Comparison of ENCODE assay signal across 8 cellular contexts in genomic region chr11:15258433-15259350, GRCh38.
DNase-seq lines count a peak whose midpoint lies in the region; ATAC-seq and TF ChIP-seq lines count a peak whose summit lies in the region.

No MANE protein-coding gene starts in this region.

- H3K9me3 Mint-ChIP-seq in stimulated activated effector memory CD8-positive, alpha-beta T cell treated with anti-CD3 and anti-CD28 coated beads, Interleukin-12 subunit alpha, Interleukin-12 subunit beta, amount 100 ng/mL, for 72 hours, result no peaks in the 10 kb centered on the region

- CTCF ChIA-PET in HCT116 (lab: Charles Lee), result interaction anchor here (0.8 to 2.4 kb wide), 6 partner anchors 19 to 1355 kb away, joined by 3 to 13 read pairs (median 3); no protein-coding TSS in a partner anchor

- no peak overlapping the region for H3K4me3 Mint-ChIP-seq in stimulated activated effector memory CD8-positive, alpha-beta T cell treated with anti-CD3 and anti-CD28 coated beads, Interleukin-12 subunit alpha, Interleukin-12 subunit beta, amount 100 ng/mL, for 72 hours

- H3K27ac Mint-ChIP-seq in stimulated activated effector memory CD8-positive, alpha-beta T cell treated with anti-CD3 and anti-CD28 coated beads, Interleukin-12 subunit alpha, Interleukin-12 subunit beta, amount 100 ng/mL, for 72 hours, result no peak overlapping the region

- H3K79me2 ChIP-seq in HCT116 (ENCODE audit: insufficient read depth, low read length) (no peaks in the 10 kb centered on the region), smooth muscle cell (ENCODE audit: low read depth) (no peaks in the 10 kb centered on the region)

- no peaks in the 10 kb centered on the region for H3K4me1 Mint-ChIP-seq in stimulated activated effector memory CD8-positive, alpha-beta T cell treated with anti-CD3 and anti-CD28 coated beads, Interleukin-12 subunit alpha, Interleukin-12 subunit beta, amount 100 ng/mL, for 72 hours

- intact Hi-C loops in HCT116 (cut with micrococcal nuclease) (loop anchor here (1.0 kb wide), 1 partner anchor 350 kb away; no protein-coding TSS in a partner anchor), heart right ventricle (cut with DNase I) (no loop called here)

- 68% methylated on average over 3 of the region's 3 CpGs for WGBS in smooth muscle cell (ENCODE audit: low lambda C conversion rate)
- WGBS in heart right ventricle, 2 donors, result 47 to 52% methylated on average over 3 of the region's 3 CpGs

- H3K4me2 ChIP-seq in HCT116 (ENCODE audit: low read length), result peak overlapping the region; percentile 40; the same call in 1 of the 2 replicates
- H3K4me2 ChIP-seq in smooth muscle cell, result peak overlapping the region; percentile 12

- POLR2A ChIA-PET in HCT116 (lab: Charles Lee), result no interaction called here

- RAD21 ChIA-PET in HCT116 (lab: Charles Lee; ENCODE audit: low non-redundant PET in 1 of 2, low total read pairs in 2 of 2, uncharacterized antibody in 2 of 2, unreplicated experiment in 2 of 2), result no interaction called here

- H3K36me3 ChIP-seq in HCT116 (ENCODE audit: control insufficient read depth in 1 of 2, insufficient read depth in 2 of 2, low read length in 2 of 2), result no peaks in the 10 kb centered on the region
- no peaks in the 10 kb centered on the region for H3K36me3 ChIP-seq in smooth muscle cell (ENCODE audit: low read depth)
- no peaks in the 10 kb centered on the region for H3K36me3 ChIP-seq in heart right ventricle

- BruUV-seq in HCT116 (replicated peaks; lab: Mats Ljungman, UMichigan), result no TSS peak

- peaks cover 3 to 8% of the 10 kb centered on the region in 2 experiments; a peak in 3 of 4 replicates for H3K4me1 ChIP-seq in HCT116 (ENCODE audit: control insufficient read depth in 1 of 2, insufficient read depth in 2 of 2, low read length in 2 of 2)
- peaks cover 13% of the 10 kb centered on the region for H3K4me1 ChIP-seq in smooth muscle cell (ENCODE audit: low read depth)
- peaks cover 0 to 5% (median 0%) of the 10 kb centered on the region in 9 donors for H3K4me1 ChIP-seq in heart right ventricle

- TF ChIP-seq CTCF in HCT116 (IDR thresholded peaks at IDR 0.05 in 2 of 3, conservative IDR thresholded peaks at IDR 0.05 in 1 of 3; ENCODE audit: borderline replicate concordance in 1 of 3, insufficient read depth in 1 of 3, low read depth in 2 of 3, low read length in 2 of 3) (peak; percentile 36 to 43 (median 42); a peak in 5 of 6 replicates), epithelial cell of proximal tubule (conservative IDR thresholded peaks at IDR 0.05; ENCODE audit: low read depth, low read length) (peak; percentile 60), smooth muscle cell (IDR thresholded peaks at IDR 0.05; ENCODE audit: borderline replicate concordance, insufficient read depth, poor library complexity, severe bottlenecking) (peak; percentile 15), heart right ventricle (IDR thresholded peaks at IDR 0.05) (peak in 2 of 9 donors; percentile 6 to 15)

- ATAC-seq in HCT116 (peak; percentile 97), heart right ventricle (no peak)
- ATAC-seq in stimulated activated effector memory CD8-positive, alpha-beta T cell treated with anti-CD3 and anti-CD28 coated beads, Interleukin-12 subunit alpha, Interleukin-12 subunit beta, amount 100 ng/mL, for 72 hours, result no peak

- H3K36me3 Mint-ChIP-seq in stimulated activated effector memory CD8-positive, alpha-beta T cell treated with anti-CD3 and anti-CD28 coated beads, Interleukin-12 subunit alpha, Interleukin-12 subunit beta, amount 100 ng/mL, for 72 hours, result no peaks in the 10 kb centered on the region

- H3K4me3 ChIP-seq in HCT116 (replicated peaks in 1 of 2; ENCODE audit: low read depth in 1 of 2, low read length in 2 of 2) (no peak overlapping the region), epithelial cell of proximal tubule (ENCODE audit: low read depth, low read length) (no peak overlapping the region), smooth muscle cell (no peak overlapping the region), heart right ventricle (no peak overlapping the region)

- H3K27ac ChIP-seq in HCT116 (ENCODE audit: low read depth, low read length) (no peak overlapping the region), smooth muscle cell (ENCODE audit: low read depth) (no peak overlapping the region), heart right ventricle (no peak overlapping the region)

- no peak for TF ChIP-seq POLR2A in HCT116 (IDR thresholded peaks at IDR 0.05; ENCODE audit: borderline replicate concordance, extremely low read depth, insufficient read depth, insufficient read length)

- no peaks in the 10 kb centered on the region for H3F3A ChIP-seq in smooth muscle cell (ENCODE audit: low read depth)

- TF ChIP-seq RAD21 in HCT116 (IDR thresholded peaks at IDR 0.05; ENCODE audit: low read depth), result peak; percentile 51

- H2AFZ ChIP-seq in HCT116 (ENCODE audit: low read depth, low read length, poor library complexity, severe bottlenecking) (no peak overlapping the region), smooth muscle cell (ENCODE audit: low read depth) (peak overlapping the region; percentile 57)

- H3K27me3 ChIP-seq in HCT116 (ENCODE audit: insufficient read depth, low read length) (no peaks in the 10 kb centered on the region), smooth muscle cell (ENCODE audit: low read depth) (no peaks in the 10 kb centered on the region), heart right ventricle (peaks cover 0 to 7% (median 0%) of the 10 kb centered on the region in 7 donors)

- H4K20me1 ChIP-seq in HCT116 (ENCODE audit: insufficient read depth) (no peaks in the 10 kb centered on the region), smooth muscle cell (ENCODE audit: low read depth) (no peaks in the 10 kb centered on the region)

- H3K9ac ChIP-seq in HCT116 (ENCODE audit: low read length) (no peak overlapping the region), smooth muscle cell (ENCODE audit: low read depth) (no peak overlapping the region)

- H3K9me2 ChIP-seq in HCT116 (ENCODE audit: insufficient read depth), result 0 out of 2 replicates have a peak, but pooled peaks cover 3% of the 10 kb centered on the region

- DNase-seq in COLO829 (ENCODE audit: low spot score) (peak; percentile 67), HCT116 (ENCODE audit: low read depth, low spot score) (peak; percentile 51), NCI-H2227 (lab: John Stamatoyannopoulos, UW; ENCODE audit: unreplicated experiment) (peak; percentile 77), epithelial cell of proximal tubule (ENCODE audit: low read depth) (peak; percentile 59), smooth muscle cell (lab: John Stamatoyannopoulos, UW; ENCODE audit: unreplicated experiment) (no peak), heart right ventricle (no peak), DMS114 treated with DMSO at 0.1 percent for 48 hours (lab: John Stamatoyannopoulos, UW; ENCODE audit: unreplicated experiment) (no peak)
- no peak for DNase-seq in stimulated activated effector memory CD8-positive, alpha-beta T cell treated with anti-CD3 and anti-CD28 coated beads, Interleukin-12 subunit alpha, Interleukin-12 subunit beta, amount 100 ng/mL, for 72 hours (ENCODE audit: low spot score in 2 of 2)

- H3K9me3 ChIP-seq in HCT116 (ENCODE audit: control insufficient read depth in 1 of 2, insufficient read depth in 1 of 2, low read depth in 1 of 2, low read length in 2 of 2) (no peaks in the 10 kb centered on the region), smooth muscle cell (replicated peaks; ENCODE audit: low read depth) (no peaks in the 10 kb centered on the region), heart right ventricle (no peaks in the 10 kb centered on the region)

TF ChIP-seq in HCT116, 20 proteins besides CTCF, POLR2A, EP300 and RAD21:
- TF ChIP-seq ZNF274 (IDR thresholded peaks at IDR 0.05; ENCODE audit: low read depth, low read length), result no peak
- peak; percentile 56; the same call in 1 of the 2 replicates for TF ChIP-seq CEBPB (IDR thresholded peaks at IDR 0.05; ENCODE audit: low read depth)
- TF ChIP-seq ELF1 (IDR thresholded peaks at IDR 0.05; ENCODE audit: borderline replicate concordance, low read depth), result peak; percentile 40

Comparison
In these comparisons a context has a peak if more than half of its experiments do, and no peak if none do; other contexts are left out.
1. DNase-seq: peak in COLO829 (single experiment), HCT116 (single experiment), NCI-H2227 (single experiment) and epithelial cell of proximal tubule (single experiment); none in smooth muscle cell (single experiment), heart right ventricle (0 of 2), DMS114 treated with DMSO at 0.1 percent for 48 hours (single experiment) and stimulated activated effector memory CD8-positive, alpha-beta T cell treated with anti-CD3 and anti-CD28 coated beads, Interleukin-12 subunit alpha, Interleukin-12 subunit beta, amount 100 ng/mL, for 72 hours (0 of 2).